ENCODE assay signal across 8 cellular contexts in genomic region chr10:130111848-130112180, GRCh38. TPM values are rescaled to one million over a fixed set of nuclear protein-coding genes. Genes with fewer than 3 reads are reported as not detected.
DNase-seq lines count a peak whose midpoint lies in the region; ATAC-seq, FAIRE-seq and TF ChIP-seq lines count a peak whose summit lies in the region.

No MANE protein-coding gene starts in this region.

- peaks cover 16% of the 10 kb centered on the region for H3K36me3 Mint-ChIP-seq in central memory CD8-positive, alpha-beta T cell (ENCODE audit: insufficient read depth)
- peaks cover 5 to 8% of the 10 kb centered on the region in 2 donors for H3K36me3 Mint-ChIP-seq in naive B cell

- peaks cover 6% of the 10 kb centered on the region for H3K9me3 Mint-ChIP-seq in central memory CD8-positive, alpha-beta T cell
- H3K9me3 Mint-ChIP-seq in naive B cell = peaks cover 0 to 4% (median 0%) of the 10 kb centered on the region in 7 donors

- H3K27ac ChIP-seq in KOPT-K1 (ENCODE audit: low read depth, low read length, poor library complexity, severe bottlenecking) = peak overlapping the region; percentile 84

- no peaks in the 10 kb centered on the region for H3K9me3 ChIP-seq in KOPT-K1 (ENCODE audit: insufficient read depth, low read length, poor library complexity, severe bottlenecking)

- H3K4me3 ChIP-seq in AG04449 (ENCODE audit: low read depth, low read length) = peak overlapping the region; percentile 96

- no peak for TF ChIP-seq POLR2A in GM18505 (IDR thresholded peaks at IDR 0.05; ENCODE audit: borderline replicate concordance, extremely low read depth, insufficient read depth, insufficient read length)
- TF ChIP-seq POLR2A in H54 (IDR thresholded peaks at IDR 0.05; ENCODE audit: low read depth, low read length) = no peak

- ATAC-seq in central memory CD8-positive, alpha-beta T cell (replicated peaks; ENCODE audit: extremely low read depth, poor library complexity, severe bottlenecking) = no peak
- ATAC-seq in naive B cell (ENCODE audit: low read depth in 2 of 2) = no peak
- ATAC-seq in GM18505 (IDR thresholded peaks at IDR 0.05; ENCODE audit: unreplicated experiment) = no peak

- POLR2A ChIA-PET in AG04449 (lab: Yijun Ruan, JAX) = interaction anchor here (1.1 to 2.9 kb wide), 3 partner anchors 25 to 258 kb away, joined by 3 to 45 read pairs (median 6); partner anchors contain the start of gene GLRX3

- TF ChIP-seq CTCF in AG04449 (IDR thresholded peaks at IDR 0.05; ENCODE audit: insufficient read depth, low read length, missing control alignments) = no peak

- DNase-seq in AG04449 (ENCODE audit: low read depth, low spot score) (no peak), naive B cell (no peak), NCI-H2227 (lab: John Stamatoyannopoulos, UW; ENCODE audit: unreplicated experiment) (no peak), GF-D8 (lab: John Stamatoyannopoulos, UW) (no peak), H54 (ENCODE audit: insufficient read length, low spot score) (no peak)
- DNase-seq in central memory CD8-positive, alpha-beta T cell (ENCODE audit: low spot score in 2 of 2) = no peak

- FAIRE-seq in H54 (lab: Jason Lieb, UNC) = no peak

- peaks cover 45% of the 10 kb centered on the region for H3K4me1 Mint-ChIP-seq in central memory CD8-positive, alpha-beta T cell
- peaks cover 18 to 46% (median 37%) of the 10 kb centered on the region in 3 donors for H3K4me1 Mint-ChIP-seq in naive B cell

- CTCF ChIA-PET in AG04449 (lab: Yijun Ruan, JAX) = interaction anchor here (1.4 to 4.4 kb wide), 6 partner anchors 10 to 223 kb away, joined by 3 to 72 read pairs (median 8); partner anchors contain the start of gene GLRX3

- no peaks in the 10 kb centered on the region for H3K36me3 ChIP-seq in KOPT-K1 (ENCODE audit: insufficient read depth, low read length)

- no peaks in the 10 kb centered on the region for H3K27me3 Mint-ChIP-seq in central memory CD8-positive, alpha-beta T cell
- H3K27me3 Mint-ChIP-seq in naive B cell = no peaks in the 10 kb centered on the region

- H3K27ac Mint-ChIP-seq in central memory CD8-positive, alpha-beta T cell (ENCODE audit: low read depth) = peak overlapping the region; percentile 93
- peak overlapping the region; percentile 94 to 99 (median 99) for H3K27ac Mint-ChIP-seq in naive B cell

- H3K4me3 Mint-ChIP-seq in central memory CD8-positive, alpha-beta T cell = peak overlapping the region; percentile 89
- H3K4me3 Mint-ChIP-seq in naive B cell = peak overlapping the region; percentile 91 to 100 (median 99)

RNA-seq across cellular contexts. Expression of gene C10orf143, which starts 1.2 kb away (rescaled TPM):
- polyA plus RNA-seq in naive B cell (ENCODE audit: low read depth in 6 of 6) = 10 to 100 TPM; 15.6 to 44.9 (median 20.4) TPM

RNA-seq across cellular contexts. Expression of gene GLRX3, which starts 24.4 kb away (rescaled TPM):
- 100 to 1,000 TPM in 1 of 6 donors, 10 to 100 TPM in 5; 67.7 to 100 (median 72.2) TPM for polyA plus RNA-seq in naive B cell (ENCODE audit: low read depth in 6 of 6)
